ENCODE assay signal across 15 cellular contexts in genomic region chr15:97082835-97083234, GRCh38.
"Had no signal": no experiment of that assay in that cellular context is flagged by ENCODE, and none has a peak within 500 bp of the region (broad histone marks: within the 10 kb centered on the region; RNA-seq: fewer than 3 reads in every experiment).

No MANE protein-coding gene starts in this region.

- H3K4me1 ChIP-seq: breast epithelium, pancreas, tibial artery, vagina had no signal

- ATAC-seq: activated T-cell treated with anti-CD3 and anti-CD28 coated beads, Interleukin-2, amount 50 U/mL, for 72 hours; esophagus mucosa; left ventricle myocardium superior; pancreas had no signal

- H3K4me3 ChIP-seq: breast epithelium, pancreas, tibial artery, vagina had no signal

- H3K27me3 ChIP-seq: breast epithelium, tibial artery, vagina had no signal

- H3K36me3 ChIP-seq: breast epithelium, pancreas, tibial artery, vagina had no signal

- FAIRE-seq: pancreas had no signal

- DNase-seq: activated CD4-positive, alpha-beta memory T cell treated with anti-CD3 and anti-CD28 coated beads, Interleukin-2, amount 10 ng/mL, durations not matched to agents 7 days and 5 days; activated CD4-positive, alpha-beta T cell treated with anti-CD3 and anti-CD28 coated beads for 1 hour; activated gamma-delta T cell treated with Interleukin-2 at 50 U/mL for 16 hours; activated naive CD8-positive, alpha-beta T cell treated with anti-CD3 and anti-CD28 coated beads for 36 hours; activated T-cell treated with anti-CD3 and anti-CD28 coated beads, Interleukin-2, amount 50 U/mL, for 72 hours; anterior cingulate cortex; dermis blood vessel endothelial cell; islet precursor cell; left ventricle myocardium superior; mesenchymal stem cell; pancreas; tibial artery had no signal

- H3K9me3 ChIP-seq: breast epithelium, pancreas, tibial artery, vagina had no signal

- H3K27ac ChIP-seq: breast epithelium, pancreas, tibial artery, vagina had no signal
